1 cellular context compared by ENCODE assay signal in genomic region chr15:63487076-63487757, GRCh38.
TF ChIP-seq lines count a peak whose summit lies in the region.

No MANE protein-coding gene starts in this region.

TF ChIP-seq in HEK293, 187 proteins besides CTCF, POLR2A, EP300 and RAD21 (continued from another document):
- TF ChIP-seq SP7 (tag by site-specific recombination; IDR thresholded peaks at IDR 0.05): peak; percentile 72
